ENCODE assay signal across 25 cellular contexts in genomic region chr1:6130036-6130435, GRCh38. TPM values are rescaled to one million over a fixed set of nuclear protein-coding genes. Genes with fewer than 3 reads are reported as not detected.
"Had no signal": no experiment of that assay in that cellular context is flagged by ENCODE, and none has a peak within 500 bp of the region (broad histone marks: within the 10 kb centered on the region; RNA-seq: fewer than 3 reads in every experiment).

No MANE protein-coding gene starts in this region.

- H3K4me1 ChIP-seq: ascending aorta, pancreas, prostate gland had no signal

- H3K27me3 ChIP-seq: adrenal gland, ascending aorta, pancreas, vagina had no signal

- H3K9me3 ChIP-seq: adrenal gland, ascending aorta, pancreas, prostate gland, thoracic aorta, vagina had no signal

- H3K4me1 Mint-ChIP-seq: brain, nephron had no signal

- H3K27me3 Mint-ChIP-seq: activated CD8-positive, alpha-beta memory T cell treated with anti-CD3 and anti-CD28 coated beads, Interleukin-2, amount 10 ng/mL, durations not matched to agents 7 days and 5 days had no signal

- H3K27ac Mint-ChIP-seq: activated CD4-positive, alpha-beta T cell treated with anti-CD3 and anti-CD28 coated beads for 36 hours; activated CD8-positive, alpha-beta memory T cell treated with anti-CD3 and anti-CD28 coated beads, Interleukin-2, amount 10 ng/mL, durations not matched to agents 7 days and 5 days; activated CD8-positive, alpha-beta T cell treated with anti-CD3 and anti-CD28 coated beads, Interleukin-2, amount 10 ng/mL, durations not matched to agents 7 days and 5 days; activated naive CD4-positive, alpha-beta T cell treated with anti-CD3 and anti-CD28 coated beads, Interleukin-2, amount 50 U/mL, for 72 hours; activated T-helper 2 cell treated with anti-CD3 and anti-CD28 coated beads, Interferon-gamma antibody, Interleukin-2, Interleukin-4, amounts not matched to agents 10 μg/mL and 5 μg/mL and 100 μg/mL, durations not matched to agents 14 hours and 24 hours and 36 hours; brain; nephron had no signal

- H3K4me3 ChIP-seq: adrenal gland, ascending aorta, cardiac muscle cell, heart right ventricle, pancreas, prostate gland, thoracic aorta, vagina had no signal

- ATAC-seq: activated CD4-positive, alpha-beta T cell treated with anti-CD3 and anti-CD28 coated beads for 36 hours; activated CD8-positive, alpha-beta memory T cell treated with anti-CD3 and anti-CD28 coated beads, Interleukin-2, amount 10 ng/mL, durations not matched to agents 7 days and 5 days; activated CD8-positive, alpha-beta T cell treated with anti-CD3 and anti-CD28 coated beads, Interleukin-2, amount 10 ng/mL, durations not matched to agents 7 days and 5 days; activated naive CD4-positive, alpha-beta T cell treated with anti-CD3 and anti-CD28 coated beads, Interleukin-2, amount 50 U/mL, for 72 hours; heart right ventricle; pancreas; stimulated activated naive CD8-positive, alpha-beta T cell treated with anti-CD3 and anti-CD28 coated beads, Interleukin-15, Interleukin-2, amounts not matched to agents 100 U/mL and 50 U/mL, for 24 hours had no signal

- H3K4me3 Mint-ChIP-seq: activated CD4-positive, alpha-beta T cell treated with anti-CD3 and anti-CD28 coated beads for 36 hours; activated CD8-positive, alpha-beta memory T cell treated with anti-CD3 and anti-CD28 coated beads, Interleukin-2, amount 10 ng/mL, durations not matched to agents 7 days and 5 days; activated CD8-positive, alpha-beta T cell treated with anti-CD3 and anti-CD28 coated beads, Interleukin-2, amount 10 ng/mL, durations not matched to agents 7 days and 5 days; brain; nephron had no signal

- H3K27ac ChIP-seq: adrenal gland, ascending aorta, cardiac muscle cell, heart right ventricle, pancreas, prostate gland, thoracic aorta, vagina had no signal

- DNase-seq: activated CD4-positive, alpha-beta T cell treated with anti-CD3 and anti-CD28 coated beads for 36 hours; activated CD4-positive, CD25-positive, alpha-beta regulatory T cell; activated CD8-positive, alpha-beta memory T cell treated with anti-CD3 and anti-CD28 coated beads, Interleukin-2, amount 10 ng/mL, durations not matched to agents 7 days and 5 days; activated CD8-positive, alpha-beta T cell treated with anti-CD3 and anti-CD28 coated beads, Interleukin-2, amount 10 ng/mL, durations not matched to agents 7 days and 5 days; activated T-cell treated with anti-CD3 and anti-CD28 coated beads, Interleukin-2, amount 50 U/mL, for 48 hours; adrenal gland; foreskin fibroblast; mesenchymal stem cell; nucleus accumbens; retina; stimulated activated CD4-positive, alpha-beta T cell treated with anti-CD3 and anti-CD28 coated beads, Interleukin-4, amount 100 ng/mL, for 1 hour; stimulated activated naive CD8-positive, alpha-beta T cell treated with anti-CD3 and anti-CD28 coated beads, Interleukin-15, Interleukin-2, amounts not matched to agents 100 U/mL and 50 U/mL, for 24 hours; trophoblast cell had no signal

- H3K9me3 Mint-ChIP-seq: activated T-helper 2 cell treated with anti-CD3 and anti-CD28 coated beads, Interferon-gamma antibody, Interleukin-2, Interleukin-4, amounts not matched to agents 10 μg/mL and 5 μg/mL and 100 μg/mL, durations not matched to agents 14 hours and 24 hours and 36 hours had no signal

- H3K36me3 Mint-ChIP-seq: activated CD8-positive, alpha-beta memory T cell treated with anti-CD3 and anti-CD28 coated beads, Interleukin-2, amount 10 ng/mL, durations not matched to agents 7 days and 5 days had no signal

- H3K36me3 ChIP-seq: adrenal gland, ascending aorta, cardiac muscle cell, heart right ventricle, pancreas, prostate gland, thoracic aorta, vagina had no signal

RNA-seq across cellular contexts. Expression of gene CHD5, which starts 50.1 kb away (rescaled TPM):
- polyA plus RNA-seq: liver had no signal
